In the genomic region with DNA sequence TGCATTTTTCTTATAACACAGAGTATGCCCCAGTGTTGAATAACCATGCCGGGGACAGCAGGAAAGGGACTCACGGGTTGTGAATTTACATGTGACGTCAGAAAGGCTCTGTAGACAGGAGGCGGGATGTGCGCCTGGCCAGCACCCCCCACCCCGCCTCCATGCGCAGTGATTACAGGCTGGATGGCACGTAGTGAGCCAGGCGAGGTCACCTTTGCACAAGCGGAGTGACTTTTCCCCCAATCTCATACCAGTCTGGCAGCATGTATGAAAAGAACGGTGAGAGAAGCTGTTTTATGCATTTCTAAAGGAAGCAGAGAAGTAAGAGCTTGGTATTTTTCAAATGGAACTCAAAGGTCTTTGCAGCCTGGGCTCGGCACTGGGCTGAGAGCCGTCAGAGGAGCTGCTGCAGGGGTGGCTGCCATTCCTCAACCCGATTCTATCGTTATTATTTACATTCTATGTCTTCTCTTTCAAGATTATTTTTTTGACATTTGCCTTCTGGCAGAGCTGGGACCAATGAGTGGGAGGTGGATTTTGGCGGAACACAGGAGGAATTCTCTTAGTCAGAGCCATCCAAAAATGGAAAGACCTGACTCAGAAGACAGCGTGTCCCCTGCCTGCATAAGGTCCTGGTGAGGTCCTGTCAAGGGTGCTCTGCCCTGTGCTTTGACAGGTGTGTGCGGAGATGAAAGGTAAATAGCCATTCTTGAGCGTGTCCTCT, we compare ENCODE assay signal across 1 cellular context.
TF ChIP-seq lines count a peak whose summit lies in the region.

No MANE protein-coding gene starts in this region.

TF ChIP-seq in K562, 482 proteins besides CTCF, POLR2A, EP300 and RAD21 (continued from another document and continues in another):
- TF ChIP-seq, protein P1, sequence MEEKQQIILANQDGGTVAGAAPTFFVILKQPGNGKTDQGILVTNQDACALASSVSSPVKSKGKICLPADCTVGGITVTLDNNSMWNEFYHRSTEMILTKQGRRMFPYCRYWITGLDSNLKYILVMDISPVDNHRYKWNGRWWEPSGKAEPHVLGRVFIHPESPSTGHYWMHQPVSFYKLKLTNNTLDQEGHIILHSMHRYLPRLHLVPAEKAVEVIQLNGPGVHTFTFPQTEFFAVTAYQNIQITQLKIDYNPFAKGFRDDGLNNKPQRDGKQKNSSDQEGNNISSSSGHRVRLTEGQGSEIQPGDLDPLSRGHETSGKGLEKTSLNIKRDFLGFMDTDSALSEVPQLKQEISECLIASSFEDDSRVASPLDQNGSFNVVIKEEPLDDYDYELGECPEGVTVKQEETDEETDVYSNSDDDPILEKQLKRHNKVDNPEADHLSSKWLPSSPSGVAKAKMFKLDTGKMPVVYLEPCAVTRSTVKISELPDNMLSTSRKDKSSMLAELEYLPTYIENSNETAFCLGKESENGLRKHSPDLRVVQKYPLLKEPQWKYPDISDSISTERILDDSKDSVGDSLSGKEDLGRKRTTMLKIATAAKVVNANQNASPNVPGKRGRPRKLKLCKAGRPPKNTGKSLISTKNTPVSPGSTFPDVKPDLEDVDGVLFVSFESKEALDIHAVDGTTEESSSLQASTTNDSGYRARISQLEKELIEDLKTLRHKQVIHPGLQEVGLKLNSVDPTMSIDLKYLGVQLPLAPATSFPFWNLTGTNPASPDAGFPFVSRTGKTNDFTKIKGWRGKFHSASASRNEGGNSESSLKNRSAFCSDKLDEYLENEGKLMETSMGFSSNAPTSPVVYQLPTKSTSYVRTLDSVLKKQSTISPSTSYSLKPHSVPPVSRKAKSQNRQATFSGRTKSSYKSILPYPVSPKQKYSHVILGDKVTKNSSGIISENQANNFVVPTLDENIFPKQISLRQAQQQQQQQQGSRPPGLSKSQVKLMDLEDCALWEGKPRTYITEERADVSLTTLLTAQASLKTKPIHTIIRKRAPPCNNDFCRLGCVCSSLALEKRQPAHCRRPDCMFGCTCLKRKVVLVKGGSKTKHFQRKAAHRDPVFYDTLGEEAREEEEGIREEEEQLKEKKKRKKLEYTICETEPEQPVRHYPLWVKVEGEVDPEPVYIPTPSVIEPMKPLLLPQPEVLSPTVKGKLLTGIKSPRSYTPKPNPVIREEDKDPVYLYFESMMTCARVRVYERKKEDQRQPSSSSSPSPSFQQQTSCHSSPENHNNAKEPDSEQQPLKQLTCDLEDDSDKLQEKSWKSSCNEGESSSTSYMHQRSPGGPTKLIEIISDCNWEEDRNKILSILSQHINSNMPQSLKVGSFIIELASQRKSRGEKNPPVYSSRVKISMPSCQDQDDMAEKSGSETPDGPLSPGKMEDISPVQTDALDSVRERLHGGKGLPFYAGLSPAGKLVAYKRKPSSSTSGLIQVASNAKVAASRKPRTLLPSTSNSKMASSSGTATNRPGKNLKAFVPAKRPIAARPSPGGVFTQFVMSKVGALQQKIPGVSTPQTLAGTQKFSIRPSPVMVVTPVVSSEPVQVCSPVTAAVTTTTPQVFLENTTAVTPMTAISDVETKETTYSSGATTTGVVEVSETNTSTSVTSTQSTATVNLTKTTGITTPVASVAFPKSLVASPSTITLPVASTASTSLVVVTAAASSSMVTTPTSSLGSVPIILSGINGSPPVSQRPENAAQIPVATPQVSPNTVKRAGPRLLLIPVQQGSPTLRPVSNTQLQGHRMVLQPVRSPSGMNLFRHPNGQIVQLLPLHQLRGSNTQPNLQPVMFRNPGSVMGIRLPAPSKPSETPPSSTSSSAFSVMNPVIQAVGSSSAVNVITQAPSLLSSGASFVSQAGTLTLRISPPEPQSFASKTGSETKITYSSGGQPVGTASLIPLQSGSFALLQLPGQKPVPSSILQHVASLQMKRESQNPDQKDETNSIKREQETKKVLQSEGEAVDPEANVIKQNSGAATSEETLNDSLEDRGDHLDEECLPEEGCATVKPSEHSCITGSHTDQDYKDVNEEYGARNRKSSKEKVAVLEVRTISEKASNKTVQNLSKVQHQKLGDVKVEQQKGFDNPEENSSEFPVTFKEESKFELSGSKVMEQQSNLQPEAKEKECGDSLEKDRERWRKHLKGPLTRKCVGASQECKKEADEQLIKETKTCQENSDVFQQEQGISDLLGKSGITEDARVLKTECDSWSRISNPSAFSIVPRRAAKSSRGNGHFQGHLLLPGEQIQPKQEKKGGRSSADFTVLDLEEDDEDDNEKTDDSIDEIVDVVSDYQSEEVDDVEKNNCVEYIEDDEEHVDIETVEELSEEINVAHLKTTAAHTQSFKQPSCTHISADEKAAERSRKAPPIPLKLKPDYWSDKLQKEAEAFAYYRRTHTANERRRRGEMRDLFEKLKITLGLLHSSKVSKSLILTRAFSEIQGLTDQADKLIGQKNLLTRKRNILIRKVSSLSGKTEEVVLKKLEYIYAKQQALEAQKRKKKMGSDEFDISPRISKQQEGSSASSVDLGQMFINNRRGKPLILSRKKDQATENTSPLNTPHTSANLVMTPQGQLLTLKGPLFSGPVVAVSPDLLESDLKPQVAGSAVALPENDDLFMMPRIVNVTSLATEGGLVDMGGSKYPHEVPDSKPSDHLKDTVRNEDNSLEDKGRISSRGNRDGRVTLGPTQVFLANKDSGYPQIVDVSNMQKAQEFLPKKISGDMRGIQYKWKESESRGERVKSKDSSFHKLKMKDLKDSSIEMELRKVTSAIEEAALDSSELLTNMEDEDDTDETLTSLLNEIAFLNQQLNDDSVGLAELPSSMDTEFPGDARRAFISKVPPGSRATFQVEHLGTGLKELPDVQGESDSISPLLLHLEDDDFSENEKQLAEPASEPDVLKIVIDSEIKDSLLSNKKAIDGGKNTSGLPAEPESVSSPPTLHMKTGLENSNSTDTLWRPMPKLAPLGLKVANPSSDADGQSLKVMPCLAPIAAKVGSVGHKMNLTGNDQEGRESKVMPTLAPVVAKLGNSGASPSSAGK (IDR thresholded peaks at IDR 0.05), result 0 out of 2 replicates have a peak, but pooled peaks have one; percentile 45
- TF ChIP-seq, protein P2, sequence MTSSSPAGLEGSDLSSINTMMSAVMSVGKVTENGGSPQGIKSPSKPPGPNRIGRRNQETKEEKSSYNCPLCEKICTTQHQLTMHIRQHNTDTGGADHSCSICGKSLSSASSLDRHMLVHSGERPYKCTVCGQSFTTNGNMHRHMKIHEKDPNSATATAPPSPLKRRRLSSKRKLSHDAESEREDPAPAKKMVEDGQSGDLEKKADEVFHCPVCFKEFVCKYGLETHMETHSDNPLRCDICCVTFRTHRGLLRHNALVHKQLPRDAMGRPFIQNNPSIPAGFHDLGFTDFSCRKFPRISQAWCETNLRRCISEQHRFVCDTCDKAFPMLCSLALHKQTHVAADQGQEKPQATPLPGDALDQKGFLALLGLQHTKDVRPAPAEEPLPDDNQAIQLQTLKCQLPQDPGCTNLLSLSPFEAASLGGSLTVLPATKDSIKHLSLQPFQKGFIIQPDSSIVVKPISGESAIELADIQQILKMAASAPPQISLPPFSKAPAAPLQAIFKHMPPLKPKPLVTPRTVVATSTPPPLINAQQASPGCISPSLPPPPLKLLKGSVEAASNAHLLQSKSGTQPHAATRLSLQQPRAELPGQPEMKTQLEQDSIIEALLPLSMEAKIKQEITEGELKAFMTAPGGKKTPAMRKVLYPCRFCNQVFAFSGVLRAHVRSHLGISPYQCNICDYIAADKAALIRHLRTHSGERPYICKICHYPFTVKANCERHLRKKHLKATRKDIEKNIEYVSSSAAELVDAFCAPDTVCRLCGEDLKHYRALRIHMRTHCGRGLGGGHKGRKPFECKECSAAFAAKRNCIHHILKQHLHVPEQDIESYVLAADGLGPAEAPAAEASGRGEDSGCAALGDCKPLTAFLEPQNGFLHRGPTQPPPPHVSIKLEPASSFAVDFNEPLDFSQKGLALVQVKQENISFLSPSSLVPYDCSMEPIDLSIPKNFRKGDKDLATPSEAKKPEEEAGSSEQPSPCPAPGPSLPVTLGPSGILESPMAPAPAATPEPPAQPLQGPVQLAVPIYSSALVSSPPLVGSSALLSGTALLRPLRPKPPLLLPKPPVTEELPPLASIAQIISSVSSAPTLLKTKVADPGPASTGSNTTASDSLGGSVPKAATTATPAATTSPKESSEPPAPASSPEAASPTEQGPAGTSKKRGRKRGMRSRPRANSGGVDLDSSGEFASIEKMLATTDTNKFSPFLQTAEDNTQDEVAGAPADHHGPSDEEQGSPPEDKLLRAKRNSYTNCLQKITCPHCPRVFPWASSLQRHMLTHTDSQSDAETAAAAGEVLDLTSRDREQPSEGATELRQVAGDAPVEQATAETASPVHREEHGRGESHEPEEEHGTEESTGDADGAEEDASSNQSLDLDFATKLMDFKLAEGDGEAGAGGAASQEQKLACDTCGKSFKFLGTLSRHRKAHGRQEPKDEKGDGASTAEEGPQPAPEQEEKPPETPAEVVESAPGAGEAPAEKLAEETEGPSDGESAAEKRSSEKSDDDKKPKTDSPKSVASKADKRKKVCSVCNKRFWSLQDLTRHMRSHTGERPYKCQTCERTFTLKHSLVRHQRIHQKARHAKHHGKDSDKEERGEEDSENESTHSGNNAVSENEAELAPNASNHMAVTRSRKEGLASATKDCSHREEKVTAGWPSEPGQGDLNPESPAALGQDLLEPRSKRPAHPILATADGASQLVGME (CRISPR knock-in tag; IDR thresholded peaks at IDR 0.05), result no peak
- no peak for TF ChIP-seq ZNF24 (IDR thresholded peaks at IDR 0.05)
- TF ChIP-seq POLR3G (IDR thresholded peaks at IDR 0.05; ENCODE audit: extremely low read depth, insufficient read length, insufficient replicate concordance), result no peak
- no peak for TF ChIP-seq THRAP3 (IDR thresholded peaks at IDR 0.05; ENCODE audit: borderline replicate concordance)
- TF ChIP-seq ZFP30 (CRISPR knock-in tag; IDR thresholded peaks at IDR 0.05; ENCODE audit: borderline replicate concordance), result no peak
- no peak for TF ChIP-seq NFIC (IDR thresholded peaks at IDR 0.05)
- TF ChIP-seq, protein P3, sequence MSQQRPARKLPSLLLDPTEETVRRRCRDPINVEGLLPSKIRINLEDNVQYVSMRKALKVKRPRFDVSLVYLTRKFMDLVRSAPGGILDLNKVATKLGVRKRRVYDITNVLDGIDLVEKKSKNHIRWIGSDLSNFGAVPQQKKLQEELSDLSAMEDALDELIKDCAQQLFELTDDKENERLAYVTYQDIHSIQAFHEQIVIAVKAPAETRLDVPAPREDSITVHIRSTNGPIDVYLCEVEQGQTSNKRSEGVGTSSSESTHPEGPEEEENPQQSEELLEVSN (IDR thresholded peaks at IDR 0.05; ENCODE audit: borderline replicate concordance in 1 of 2, extremely low read depth in 1 of 2, insufficient read depth in 1 of 2, insufficient read length in 1 of 2, low read depth in 1 of 2, low read length in 1 of 2, poor library complexity in 1 of 2, severe bottlenecking in 1 of 2), result peak in 1 of 2 experiments; percentile 29
- TF ChIP-seq IFI16 (CRISPR knock-in tag; IDR thresholded peaks at IDR 0.05), result no peak
- no peak for TF ChIP-seq SMARCA4 (IDR thresholded peaks at IDR 0.05)
- no peak for TF ChIP-seq SP1 (CRISPR knock-in tag; IDR thresholded peaks at IDR 0.05)
- TF ChIP-seq, protein P4, sequence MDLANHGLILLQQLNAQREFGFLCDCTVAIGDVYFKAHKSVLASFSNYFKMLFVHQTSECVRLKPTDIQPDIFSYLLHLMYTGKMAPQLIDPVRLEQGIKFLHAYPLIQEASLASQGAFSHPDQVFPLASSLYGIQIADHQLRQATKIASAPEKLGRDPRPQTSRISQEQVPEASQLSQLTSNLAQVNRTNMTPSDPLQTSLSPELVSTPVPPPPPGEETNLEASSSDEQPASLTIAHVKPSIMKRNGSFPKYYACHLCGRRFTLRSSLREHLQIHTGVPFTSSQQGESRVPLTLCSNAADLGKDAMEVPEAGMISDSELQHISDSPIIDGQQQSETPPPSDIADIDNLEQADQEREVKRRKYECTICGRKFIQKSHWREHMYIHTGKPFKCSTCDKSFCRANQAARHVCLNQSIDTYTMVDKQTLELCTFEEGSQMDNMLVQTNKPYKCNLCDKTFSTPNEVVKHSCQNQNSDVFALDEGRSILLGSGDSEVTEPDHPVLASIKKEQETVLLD (IDR thresholded peaks at IDR 0.05), result no peak
- TF ChIP-seq ZNF174 (CRISPR knock-in tag; IDR thresholded peaks at IDR 0.05), result no peak
- TF ChIP-seq ZNF316 (IDR thresholded peaks at IDR 0.05), result no peak
- TF ChIP-seq, protein P5, sequence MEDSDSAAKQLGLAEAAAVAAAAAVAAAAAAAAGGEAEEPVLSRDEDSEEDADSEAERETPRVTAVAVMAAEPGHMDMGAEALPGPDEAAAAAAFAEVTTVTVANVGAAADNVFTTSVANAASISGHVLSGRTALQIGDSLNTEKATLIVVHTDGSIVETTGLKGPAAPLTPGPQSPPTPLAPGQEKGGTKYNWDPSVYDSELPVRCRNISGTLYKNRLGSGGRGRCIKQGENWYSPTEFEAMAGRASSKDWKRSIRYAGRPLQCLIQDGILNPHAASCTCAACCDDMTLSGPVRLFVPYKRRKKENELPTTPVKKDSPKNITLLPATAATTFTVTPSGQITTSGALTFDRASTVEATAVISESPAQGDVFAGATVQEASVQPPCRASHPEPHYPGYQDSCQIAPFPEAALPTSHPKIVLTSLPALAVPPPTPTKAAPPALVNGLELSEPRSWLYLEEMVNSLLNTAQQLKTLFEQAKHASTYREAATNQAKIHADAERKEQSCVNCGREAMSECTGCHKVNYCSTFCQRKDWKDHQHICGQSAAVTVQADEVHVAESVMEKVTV (CRISPR knock-in tag; IDR thresholded peaks at IDR 0.05), result no peak
- no peak for TF ChIP-seq ZNF668 (CRISPR knock-in tag; IDR thresholded peaks at IDR 0.05)
- TF ChIP-seq ZNF696 (CRISPR knock-in tag; conservative IDR thresholded peaks at IDR 0.05), result no peak
- no peak for TF ChIP-seq JUND (IDR thresholded peaks at IDR 0.05; ENCODE audit: borderline replicate concordance, low read depth, low read length)
- no peak for TF ChIP-seq JUND (tag; IDR thresholded peaks at IDR 0.05; ENCODE audit: borderline replicate concordance, low read depth, low read length)
- TF ChIP-seq MIER1 (IDR thresholded peaks at IDR 0.05; ENCODE audit: low read depth), result no peak
- TF ChIP-seq ZNF764 (CRISPR knock-in tag; IDR thresholded peaks at IDR 0.05; ENCODE audit: low read depth), result no peak
- peak; percentile 28; the same call in 1 of the 2 replicates for TF ChIP-seq CXXC5 (CRISPR knock-in tag; IDR thresholded peaks at IDR 0.05)
- TF ChIP-seq ZFP1 (CRISPR knock-in tag; IDR thresholded peaks at IDR 0.05), result no peak
- TF ChIP-seq SRSF1 (IDR thresholded peaks at IDR 0.05; ENCODE audit: low read depth, low read length), result no peak
- TF ChIP-seq, protein P6, sequence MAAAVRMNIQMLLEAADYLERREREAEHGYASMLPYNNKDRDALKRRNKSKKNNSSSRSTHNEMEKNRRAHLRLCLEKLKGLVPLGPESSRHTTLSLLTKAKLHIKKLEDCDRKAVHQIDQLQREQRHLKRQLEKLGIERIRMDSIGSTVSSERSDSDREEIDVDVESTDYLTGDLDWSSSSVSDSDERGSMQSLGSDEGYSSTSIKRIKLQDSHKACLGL (CRISPR knock-in tag; IDR thresholded peaks at IDR 0.05; ENCODE audit: borderline replicate concordance, poor library complexity, severe bottlenecking), result no peak
- no peak for TF ChIP-seq TCF7 (IDR thresholded peaks at IDR 0.05; ENCODE audit: borderline replicate concordance)
- TF ChIP-seq NR2C2 (CRISPR knock-in tag; IDR thresholded peaks at IDR 0.05), result no peak
- no peak for TF ChIP-seq NR2C2 (tag; IDR thresholded peaks at IDR 0.05)
- no peak for TF ChIP-seq ZKSCAN3 (CRISPR knock-in tag; IDR thresholded peaks at IDR 0.05)
- TF ChIP-seq, protein P7, sequence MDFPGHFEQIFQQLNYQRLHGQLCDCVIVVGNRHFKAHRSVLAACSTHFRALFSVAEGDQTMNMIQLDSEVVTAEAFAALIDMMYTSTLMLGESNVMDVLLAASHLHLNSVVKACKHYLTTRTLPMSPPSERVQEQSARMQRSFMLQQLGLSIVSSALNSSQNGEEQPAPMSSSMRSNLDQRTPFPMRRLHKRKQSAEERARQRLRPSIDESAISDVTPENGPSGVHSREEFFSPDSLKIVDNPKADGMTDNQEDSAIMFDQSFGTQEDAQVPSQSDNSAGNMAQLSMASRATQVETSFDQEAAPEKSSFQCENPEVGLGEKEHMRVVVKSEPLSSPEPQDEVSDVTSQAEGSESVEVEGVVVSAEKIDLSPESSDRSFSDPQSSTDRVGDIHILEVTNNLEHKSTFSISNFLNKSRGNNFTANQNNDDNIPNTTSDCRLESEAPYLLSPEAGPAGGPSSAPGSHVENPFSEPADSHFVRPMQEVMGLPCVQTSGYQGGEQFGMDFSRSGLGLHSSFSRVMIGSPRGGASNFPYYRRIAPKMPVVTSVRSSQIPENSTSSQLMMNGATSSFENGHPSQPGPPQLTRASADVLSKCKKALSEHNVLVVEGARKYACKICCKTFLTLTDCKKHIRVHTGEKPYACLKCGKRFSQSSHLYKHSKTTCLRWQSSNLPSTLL (IDR thresholded peaks at IDR 0.05), result no peak
